ENCODE assay signal across 13 cellular contexts in genomic region chr17:48961516-48962233, GRCh38. TPM values are rescaled to one million over a fixed set of nuclear protein-coding genes. Genes with fewer than 3 reads are reported as not detected.
A peak's percentile ranks its signal among the peaks of the same experiment; 100 is the strongest.
DNase-seq lines count a peak whose midpoint lies in the region; ATAC-seq, FAIRE-seq and TF ChIP-seq lines count a peak whose summit lies in the region.
"Had no signal": no experiment of that assay in that cellular context is flagged by ENCODE, and none has a peak within 500 bp of the region (broad histone marks: within the 10 kb centered on the region; RNA-seq: fewer than 3 reads in every experiment).

No MANE protein-coding gene starts in this region.

- no peaks in the 10 kb centered on the region for H3K36me3 ChIP-seq in lower lobe of right lung
- H3K36me3 ChIP-seq: esophagus squamous epithelium had no signal

- H3K27me3 ChIP-seq in lower lobe of right lung (ENCODE audit: low read depth) = peaks cover 48% of the 10 kb centered on the region

- FAIRE-seq in HTR-8/SVneo (lab: Jason Lieb, UNC) (peak; percentile 74), D721Med (lab: Jason Lieb, UNC) (no peak)
- FAIRE-seq: GM12878 had no signal

- H3K4me1 ChIP-seq in lower lobe of right lung = no peaks in the 10 kb centered on the region

- DNase-seq in AG08395 (ENCODE audit: low spot score) (peak; percentile 78), HTR-8/SVneo (ENCODE audit: insufficient read length, low spot score) (peak; percentile 87), amniotic stem cell (lab: John Stamatoyannopoulos, UW) (peak; percentile 43), iPS-NIHi7 (ENCODE audit: extremely low spot score) (peak; percentile 79), lower lobe of right lung (no peak), D721Med (ENCODE audit: insufficient read length, low spot score) (no peak)
- no peak for DNase-seq in stimulated activated CD4-positive, alpha-beta T cell treated with anti-CD3 and anti-CD28 coated beads, Interleukin-12 subunit alpha, Interleukin-12 subunit beta, amount 100 ng/mL, for 4 hours
- DNase-seq: esophagus squamous epithelium; stimulated activated CD4-positive, alpha-beta T cell treated with anti-CD3 and anti-CD28 coated beads, Interleukin-15, amount 100 ng/mL, for 24 hours; stimulated activated naive CD8-positive, alpha-beta T cell treated with anti-CD3 and anti-CD28 coated beads, Interleukin-15, amount 100 ng/mL, for 72 hours had no signal

- intact Hi-C loops in lower lobe of right lung (cut with DNase I) = no loop called here

- H3K4me3 ChIP-seq in lower lobe of right lung = no peak overlapping the region
- H3K4me3 ChIP-seq: esophagus squamous epithelium, GM12878 had no signal

- ATAC-seq in lower lobe of right lung = no peak
- ATAC-seq in GM18861 (IDR thresholded peaks at IDR 0.05; ENCODE audit: unreplicated experiment) = no peak
- ATAC-seq: activated naive CD4-positive, alpha-beta T cell treated with anti-CD3 and anti-CD28 coated beads, Interleukin-2, amount 50 U/mL, for 72 hours; GM12878; stimulated activated naive CD8-positive, alpha-beta T cell treated with anti-CD3 and anti-CD28 coated beads, Interleukin-15, amount 100 ng/mL, for 72 hours had no signal

- no peaks in the 10 kb centered on the region for H3K9me3 ChIP-seq in lower lobe of right lung
- H3K9me3 ChIP-seq: esophagus squamous epithelium had no signal

- H3K27ac ChIP-seq in lower lobe of right lung = no peak overlapping the region
- H3K27ac ChIP-seq: esophagus squamous epithelium had no signal

- TF ChIP-seq CTCF in lower lobe of right lung (IDR thresholded peaks at IDR 0.05) (no peak), D721Med (IDR thresholded peaks at IDR 0.05; ENCODE audit: insufficient read depth, missing control alignments) (no peak)

RNA-seq across cellular contexts. Expression of gene GIP, which starts 6.7 kb away (rescaled TPM):
- total RNA-seq in lower lobe of right lung = not detected
- total RNA-seq: activated naive CD4-positive, alpha-beta T cell treated with anti-CD3 and anti-CD28 coated beads, Interleukin-2, amount 50 U/mL, for 72 hours; esophagus squamous epithelium; GM12878 had no signal

RNA-seq across cellular contexts. Expression of gene SNF8, which starts 17.0 kb away (rescaled TPM):
- total RNA-seq in lower lobe of right lung = 76.9 TPM

RNA-seq across cellular contexts. Expression of gene IGF2BP1, which starts 35.5 kb away (rescaled TPM):
- not detected for total RNA-seq in lower lobe of right lung
- total RNA-seq: esophagus squamous epithelium had no signal

RNA-seq across cellular contexts. Expression of gene UBE2Z, which starts 53.5 kb away (rescaled TPM):
- 65.0 TPM for total RNA-seq in lower lobe of right lung

Comparison
In these comparisons a context has a peak if more than half of its experiments do, and no peak if none do; other contexts are left out.
1. DNase-seq: peak in AG08395 (single experiment), HTR-8/SVneo (single experiment), amniotic stem cell (single experiment) and iPS-NIHi7 (single experiment); none in stimulated activated CD4-positive, alpha-beta T cell treated with anti-CD3 and anti-CD28 coated beads, Interleukin-12 subunit alpha, Interleukin-12 subunit beta, amount 100 ng/mL, for 4 hours (single experiment), lower lobe of right lung (single experiment) and D721Med (single experiment).